Comparison of ENCODE assay signal across 12 cellular contexts in genomic region chr3:65597952-65598413, GRCh38.
A peak's percentile ranks its signal among the peaks of the same experiment; 100 is the strongest.
DNase-seq lines count a peak whose midpoint lies in the region; ATAC-seq, FAIRE-seq and TF ChIP-seq lines count a peak whose summit lies in the region.
"Had no signal": no experiment of that assay in that cellular context is flagged by ENCODE, and none has a peak within 500 bp of the region (broad histone marks: within the 10 kb centered on the region; RNA-seq: fewer than 3 reads in every experiment).

No MANE protein-coding gene starts in this region.

- POLR2A ChIA-PET in GM10248 (lab: Yijun Ruan, JAX) = no interaction called here

- H3K27ac Mint-ChIP-seq in astrocyte (ENCODE audit: unreplicated experiment) = no peak overlapping the region
- H3K27ac Mint-ChIP-seq: CD4-positive, alpha-beta T cell had no signal

- no peaks in the 10 kb centered on the region for H3K36me3 ChIP-seq in astrocyte (ENCODE audit: insufficient read depth, low read length)
- H3K36me3 ChIP-seq in testis (ENCODE audit: low read depth, missing control alignments) = no peaks in the 10 kb centered on the region

- H3K4me3 ChIP-seq in astrocyte (ENCODE audit: insufficient read depth, low read depth, low read length) (peak overlapping the region; percentile 57), retinal pigment epithelial cell (ENCODE audit: low read length) (peak overlapping the region; percentile 59), testis (no peak overlapping the region)
- H3K4me3 ChIP-seq: GM12878 had no signal

- H3K27ac ChIP-seq in astrocyte (ENCODE audit: low read depth, low read length) (no peak overlapping the region), testis (no peak overlapping the region)
- H3K27ac ChIP-seq: parathyroid adenoma had no signal

- H3K9me3 ChIP-seq in astrocyte (ENCODE audit: insufficient read depth, low read depth, low read length) (no peaks in the 10 kb centered on the region), testis (no peaks in the 10 kb centered on the region)

- peaks cover 26% of the 10 kb centered on the region for H3K4me1 Mint-ChIP-seq in astrocyte (ENCODE audit: low read depth, unreplicated experiment)

- H3K4me2 ChIP-seq in astrocyte (ENCODE audit: low read length) = peak overlapping the region; percentile 90

- peak overlapping the region; percentile 75 for H3K9ac ChIP-seq in astrocyte (ENCODE audit: low read length)
- H3K9ac ChIP-seq: parathyroid adenoma had no signal

- H3K4me1 ChIP-seq in astrocyte (ENCODE audit: insufficient read depth, low read length) (peaks cover 8% of the 10 kb centered on the region), testis (peaks cover 8% of the 10 kb centered on the region)

- TF ChIP-seq POLR2A in testis (IDR thresholded peaks at IDR 0.05) = no peak

- H3K27me3 Mint-ChIP-seq in astrocyte (ENCODE audit: low read depth, unreplicated experiment) = no peaks in the 10 kb centered on the region

- intact Hi-C loops in testis (cut with DNase I; ENCODE audit: low total_unique reads) = no loop called here

- TF ChIP-seq CTCF in GM10248 (IDR thresholded peaks at IDR 0.05; ENCODE audit: control extremely low read depth, extremely low read depth, low read depth, missing control alignments) = no peak
- TF ChIP-seq CTCF in astrocyte (IDR thresholded peaks at IDR 0.05; ENCODE audit: insufficient read depth, low read depth, low read length) = no peak
- TF ChIP-seq CTCF in retinal pigment epithelial cell (conservative IDR thresholded peaks at IDR 0.05; ENCODE audit: low read depth, low read length) = no peak
- TF ChIP-seq CTCF in testis (IDR thresholded peaks at IDR 0.05) = no peak
- no peak for TF ChIP-seq CTCF in GM10266 (IDR thresholded peaks at IDR 0.05; ENCODE audit: control insufficient read depth, insufficient read depth, low read depth, missing control alignments)

- CTCF ChIA-PET in GM10248 (lab: Yijun Ruan, JAX) = interaction anchor here (1.1 kb wide), 1 partner anchor 11 kb away, joined by 3 read pairs; no protein-coding TSS in a partner anchor

- ATAC-seq in HG02885 (IDR thresholded peaks at IDR 0.05; ENCODE audit: poor library complexity, unreplicated experiment) = no peak
- ATAC-seq: GM12878 had no signal

- H3K9me3 Mint-ChIP-seq in astrocyte (ENCODE audit: unreplicated experiment) = no peaks in the 10 kb centered on the region
- H3K9me3 Mint-ChIP-seq: CD4-positive, alpha-beta T cell had no signal

- DNase-seq in GM10248 (ENCODE audit: extremely low spot score) = peak; percentile 7
- no peak for DNase-seq in astrocyte (ENCODE audit: low read depth)
- peak; percentile 60 for DNase-seq in iPS DF 19.7 (ENCODE audit: low read depth, low spot score)
- DNase-seq in retinal pigment epithelial cell (ENCODE audit: low read depth) = no peak
- no peak for DNase-seq in testis
- no peak for DNase-seq in OCI-M2 (lab: John Stamatoyannopoulos, UW; ENCODE audit: unreplicated experiment)
- DNase-seq in GM10266 (ENCODE audit: extremely low spot score) = no peak
- DNase-seq: CD4-positive, alpha-beta T cell; T-helper 1 cell had no signal

- no peaks in the 10 kb centered on the region for H3K36me3 Mint-ChIP-seq in astrocyte (ENCODE audit: low read depth, unreplicated experiment)

- FAIRE-seq in astrocyte (lab: Jason Lieb, UNC) = no peak
- FAIRE-seq: GM12878 had no signal

- peaks cover 10% of the 10 kb centered on the region for H4K20me1 ChIP-seq in astrocyte (ENCODE audit: insufficient read depth, low read length)

- WGBS in testis, 2 donors = 26 to 28% methylated on average over 15 to 20 of the region's 20 CpGs

- no peak overlapping the region for H2AFZ ChIP-seq in astrocyte (ENCODE audit: low read depth, low read length)
- H2AFZ ChIP-seq: parathyroid adenoma had no signal

- H3K79me2 ChIP-seq in astrocyte (ENCODE audit: insufficient read depth, low read length) = no peaks in the 10 kb centered on the region

- H3K27me3 ChIP-seq in astrocyte (ENCODE audit: insufficient read depth, low read length) (no peaks in the 10 kb centered on the region), testis (no peaks in the 10 kb centered on the region)

- peak overlapping the region; percentile 66 for H3K4me3 Mint-ChIP-seq in astrocyte (ENCODE audit: unreplicated experiment)
- H3K4me3 Mint-ChIP-seq: CD4-positive, alpha-beta T cell had no signal

Comparison
In these comparisons a context has a peak if more than half of its experiments do, and no peak if none do; other contexts are left out.
1. DNase-seq: peak in GM10248 (single experiment) and iPS DF 19.7 (single experiment); none in astrocyte (single experiment), retinal pigment epithelial cell (single experiment), testis (single experiment), OCI-M2 (single experiment) and GM10266 (single experiment).
2. H3K4me3 ChIP-seq: peak in astrocyte (single experiment) and retinal pigment epithelial cell (single experiment); none in testis (0 of 2).